8 cellular contexts compared by ENCODE assay signal in the genomic region with DNA sequence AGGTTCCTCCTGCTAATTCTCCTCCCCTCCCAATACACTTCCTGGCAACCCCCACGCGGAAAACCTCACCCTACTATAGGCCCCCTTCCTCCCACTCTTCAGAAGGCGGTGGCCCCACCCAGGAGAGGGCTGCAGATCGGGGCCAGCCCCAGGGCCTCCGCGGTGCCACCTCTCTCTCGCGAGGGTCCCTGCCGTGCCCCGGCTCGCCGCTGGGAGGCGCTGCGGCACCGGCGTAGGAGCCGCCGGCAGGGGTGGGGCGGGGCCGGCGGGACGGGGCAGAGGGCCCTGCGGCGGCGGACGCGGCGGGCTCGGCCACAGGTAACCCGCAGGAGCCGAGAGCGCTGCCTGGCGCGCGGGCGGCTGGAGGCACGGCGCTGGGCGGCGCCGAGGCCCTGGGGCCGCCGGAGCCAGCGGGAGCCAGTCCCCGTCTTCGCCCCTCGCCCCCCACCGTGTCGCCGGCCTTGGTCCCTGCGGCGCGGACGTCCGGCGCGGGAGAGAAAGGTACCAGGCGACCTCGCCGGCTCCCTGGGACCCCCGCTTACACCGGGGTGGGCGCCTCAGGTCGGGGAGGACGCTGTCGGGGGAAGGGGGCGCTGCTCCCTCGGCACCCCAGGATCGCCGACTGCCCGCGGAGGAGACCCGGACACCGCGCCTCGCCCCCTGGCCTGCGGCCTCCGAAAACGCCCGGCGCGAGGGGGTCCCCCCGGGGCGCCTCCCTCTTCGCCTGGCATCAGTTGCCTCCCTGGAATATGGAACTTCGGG. TPM values are rescaled to one million over a fixed set of nuclear protein-coding genes. Genes with fewer than 3 reads are reported as not detected.
DNase-seq lines count a peak whose midpoint lies in the region; ATAC-seq and TF ChIP-seq lines count a peak whose summit lies in the region.

Gene ANKRD6, plus strand, starts transcription at position 278 of the 762 bp plus-strand sequence. CDS start 133,825 bp downstream, outside the sequence.

- H3K36me3 Mint-ChIP-seq in activated T-helper 1 cell treated with anti-CD3 and anti-CD28 coated beads, Interleukin-12 subunit alpha, Interleukin-12 subunit beta, Interleukin-2, Interleukin-4 antibody, amounts not matched to agents 30 ng/mL and 10 ng/mL and 1 ng/mL, durations not matched to agents 14 hours and 24 hours and 36 hours (ENCODE audit: low read depth): no peaks in the 10 kb centered on the region
- H3K36me3 Mint-ChIP-seq in nephron progenitor cell (ENCODE audit: low read depth): no peaks in the 10 kb centered on the region

- CTCF ChIA-PET in PC-9 (lab: Charles Lee): no interaction called here

- peak; percentile 87 for ATAC-seq in GM19455 (IDR thresholded peaks at IDR 0.05; ENCODE audit: unreplicated experiment)
- peak; percentile 79 for ATAC-seq in HG03565 (IDR thresholded peaks at IDR 0.05; ENCODE audit: unreplicated experiment)
- peak; percentile 94 for ATAC-seq in stimulated activated naive CD8-positive, alpha-beta T cell treated with anti-CD3 and anti-CD28 coated beads, Interleukin-15, amount 100 ng/mL, for 72 hours

- no peak within 1 kb of the TSS for H2AFZ ChIP-seq in PC-9

- H3K79me2 ChIP-seq in PC-9 (ENCODE audit: low read depth): no peaks in the 10 kb centered on the region

- no peak within 1 kb of the TSS for H3K27ac ChIP-seq in PC-9

- H3K9me2 ChIP-seq in PC-9 (ENCODE audit: insufficient read depth): no peaks in the 10 kb centered on the region

- H3K4me3 ChIP-seq in PC-9: peak within 1 kb of the TSS; percentile 36; the same call in 1 of the 2 replicates
- H3K4me3 ChIP-seq in fibroblast of pulmonary artery (replicated peaks; ENCODE audit: low read depth, low read length): peak within 1 kb of the TSS; percentile 60

- peak within 1 kb of the TSS; percentile 87 for H3K4me3 Mint-ChIP-seq in activated T-helper 1 cell treated with anti-CD3 and anti-CD28 coated beads, Interleukin-12 subunit alpha, Interleukin-12 subunit beta, Interleukin-2, Interleukin-4 antibody, amounts not matched to agents 30 ng/mL and 10 ng/mL and 1 ng/mL, durations not matched to agents 14 hours and 24 hours and 36 hours
- peak within 1 kb of the TSS; percentile 87 for H3K4me3 Mint-ChIP-seq in nephron progenitor cell
- H3K4me3 Mint-ChIP-seq in stimulated activated naive CD8-positive, alpha-beta T cell treated with anti-CD3 and anti-CD28 coated beads, Interleukin-15, amount 100 ng/mL, for 72 hours: peak within 1 kb of the TSS; percentile 81 to 83

- H3K4me2 ChIP-seq in PC-9: peak within 1 kb of the TSS; percentile 68

- peak within 1 kb of the TSS; percentile 70 for H3K27ac Mint-ChIP-seq in activated T-helper 1 cell treated with anti-CD3 and anti-CD28 coated beads, Interleukin-12 subunit alpha, Interleukin-12 subunit beta, Interleukin-2, Interleukin-4 antibody, amounts not matched to agents 30 ng/mL and 10 ng/mL and 1 ng/mL, durations not matched to agents 14 hours and 24 hours and 36 hours
- H3K27ac Mint-ChIP-seq in nephron progenitor cell: no peak within 1 kb of the TSS
- H3K27ac Mint-ChIP-seq in stimulated activated naive CD8-positive, alpha-beta T cell treated with anti-CD3 and anti-CD28 coated beads, Interleukin-15, amount 100 ng/mL, for 72 hours: peak within 1 kb of the TSS; percentile 42 to 79

- peaks cover 32% of the 10 kb centered on the region for H3K27me3 Mint-ChIP-seq in activated T-helper 1 cell treated with anti-CD3 and anti-CD28 coated beads, Interleukin-12 subunit alpha, Interleukin-12 subunit beta, Interleukin-2, Interleukin-4 antibody, amounts not matched to agents 30 ng/mL and 10 ng/mL and 1 ng/mL, durations not matched to agents 14 hours and 24 hours and 36 hours (ENCODE audit: insufficient read depth)
- H3K27me3 Mint-ChIP-seq in nephron progenitor cell (ENCODE audit: low read depth, poor library complexity): peaks cover 29% of the 10 kb centered on the region
- peaks cover 16% of the 10 kb centered on the region for H3K27me3 Mint-ChIP-seq in stimulated activated naive CD8-positive, alpha-beta T cell treated with anti-CD3 and anti-CD28 coated beads, Interleukin-15, amount 100 ng/mL, for 72 hours

- no peaks in the 10 kb centered on the region for H3K9me3 ChIP-seq in PC-9 (ENCODE audit: insufficient read depth, low read depth)

- TF ChIP-seq CTCF in PC-9 (conservative IDR thresholded peaks at IDR 0.05) (peak; percentile 72), fibroblast of pulmonary artery (IDR thresholded peaks at IDR 0.05; ENCODE audit: low read length, missing control alignments) (peak; percentile 44), nephron progenitor cell (IDR thresholded peaks at IDR 0.05) (peak; percentile 64)

- POLR2A ChIA-PET in PC-9 (lab: Charles Lee; ENCODE audit: unreplicated experiment): no interaction called here

- DNase-seq in CMK (ENCODE audit: low read depth): peak; percentile 46
- DNase-seq in PC-9: peak in 1 of 2 experiments; percentile 81
- peak; percentile 80 for DNase-seq in activated T-helper 1 cell treated with anti-CD3 and anti-CD28 coated beads, Interleukin-12 subunit alpha, Interleukin-12 subunit beta, Interleukin-2, Interleukin-4 antibody, amounts not matched to agents 30 ng/mL and 10 ng/mL and 1 ng/mL, durations not matched to agents 14 hours and 24 hours and 36 hours (ENCODE audit: low spot score)
- DNase-seq in fibroblast of pulmonary artery (ENCODE audit: low read depth): peak; percentile 47
- DNase-seq in nephron progenitor cell: peak; percentile 94
- peak; percentile 85 to 91 for DNase-seq in stimulated activated naive CD8-positive, alpha-beta T cell treated with anti-CD3 and anti-CD28 coated beads, Interleukin-15, amount 100 ng/mL, for 72 hours

- no peaks in the 10 kb centered on the region for H3K9me3 Mint-ChIP-seq in activated T-helper 1 cell treated with anti-CD3 and anti-CD28 coated beads, Interleukin-12 subunit alpha, Interleukin-12 subunit beta, Interleukin-2, Interleukin-4 antibody, amounts not matched to agents 30 ng/mL and 10 ng/mL and 1 ng/mL, durations not matched to agents 14 hours and 24 hours and 36 hours
- H3K9me3 Mint-ChIP-seq in nephron progenitor cell: peaks cover 4% of the 10 kb centered on the region
- no peaks in the 10 kb centered on the region for H3K9me3 Mint-ChIP-seq in stimulated activated naive CD8-positive, alpha-beta T cell treated with anti-CD3 and anti-CD28 coated beads, Interleukin-15, amount 100 ng/mL, for 72 hours

- no peaks in the 10 kb centered on the region for H3K27me3 ChIP-seq in PC-9 (ENCODE audit: insufficient read depth, low read depth)

- peaks cover 18% of the 10 kb centered on the region for H3K4me1 Mint-ChIP-seq in activated T-helper 1 cell treated with anti-CD3 and anti-CD28 coated beads, Interleukin-12 subunit alpha, Interleukin-12 subunit beta, Interleukin-2, Interleukin-4 antibody, amounts not matched to agents 30 ng/mL and 10 ng/mL and 1 ng/mL, durations not matched to agents 14 hours and 24 hours and 36 hours (ENCODE audit: low read depth)
- peaks cover 56% of the 10 kb centered on the region for H3K4me1 Mint-ChIP-seq in nephron progenitor cell
- peaks cover 31% of the 10 kb centered on the region for H3K4me1 Mint-ChIP-seq in stimulated activated naive CD8-positive, alpha-beta T cell treated with anti-CD3 and anti-CD28 coated beads, Interleukin-15, amount 100 ng/mL, for 72 hours

- no peaks in the 10 kb centered on the region for H3K36me3 ChIP-seq in PC-9 (ENCODE audit: low read depth)

- no TSS peak for BruUV-seq in PC-9 (replicated peaks; lab: Mats Ljungman, UMichigan)

- no peaks in the 10 kb centered on the region for H4K20me1 ChIP-seq in PC-9 (ENCODE audit: insufficient read depth)

- no peaks in the 10 kb centered on the region for H3K4me1 ChIP-seq in PC-9 (replicated peaks; ENCODE audit: insufficient read depth)

- intact Hi-C loops in PC-9 (cut with micrococcal nuclease; ENCODE audit: unreplicated experiment): loop anchor here (1.0 kb wide), 2 partner anchors 165 to 177 kb away; no protein-coding TSS in a partner anchor
- intact Hi-C loops in activated T-helper 1 cell treated with anti-CD3 and anti-CD28 coated beads, Interleukin-12 subunit alpha, Interleukin-12 subunit beta, Interleukin-2, Interleukin-4 antibody, amounts not matched to agents 30 ng/mL and 10 ng/mL and 1 ng/mL, durations not matched to agents 14 hours and 24 hours and 36 hours (cut with micrococcal nuclease): loop anchor here (1.0 to 10.0 kb wide), 7 partner anchors 22 to 1152 kb away; partner anchors contain the start of genes LYRM2 and MAP3K7

- no peaks in the 10 kb centered on the region for H3F3A ChIP-seq in PC-9 (ENCODE audit: insufficient read depth, low read depth)

RNA-seq across cellular contexts. Expression of gene ANKRD6, which starts in this region (rescaled TPM):
- 1.8 and 2.7 TPM in 2 replicates for total RNA-seq in PC-9 (2021)
- 1.3 and 2.3 TPM in 2 replicates for total RNA-seq in activated T-helper 1 cell treated with anti-CD3 and anti-CD28 coated beads, Interleukin-12 subunit alpha, Interleukin-12 subunit beta, Interleukin-2, Interleukin-4 antibody, amounts not matched to agents 30 ng/mL and 10 ng/mL and 1 ng/mL, durations not matched to agents 14 hours and 24 hours and 36 hours
